ENCODE assay signal across 25 cellular contexts in genomic region chr15:82080774-82081173, GRCh38.
"Had no signal": no experiment of that assay in that cellular context is flagged by ENCODE, and none has a peak within 500 bp of the region (broad histone marks: within the 10 kb centered on the region; RNA-seq: fewer than 3 reads in every experiment).

No MANE protein-coding gene starts in this region.

- H3K4me2 ChIP-seq: neural progenitor cell had no signal

- H3K9ac ChIP-seq: neural progenitor cell had no signal

- ATAC-seq: naive thymus-derived CD4-positive, alpha-beta T cell; natural killer cell; pancreas; psoas muscle; right cardiac atrium; right lobe of liver; stimulated activated naive B cell treated with anti-CD40 and anti-IgM and Interleukin-4, amounts not matched to agents 10 μg/mL and 1 μg/mL and 100 μg/mL, for 72 hours had no signal

- H2AFZ ChIP-seq: neural progenitor cell had no signal

- DNase-seq: naive thymus-derived CD4-positive, alpha-beta T cell; natural killer cell; nucleus accumbens; pancreas; psoas muscle; right cardiac atrium; right lobe of liver; sigmoid colon; small intestine; stimulated activated CD4-positive, alpha-beta T cell treated with anti-CD3 and anti-CD28 coated beads, Interleukin-15, amount 100 ng/mL, for 24 hours; stimulated activated CD4-positive, alpha-beta T cell treated with anti-CD3 and anti-CD28 coated beads, Interleukin-2, amount 100 ng/mL, for 24 hours; stimulated activated CD4-positive, alpha-beta T cell treated with anti-CD3 and anti-CD28 coated beads, Interleukin-2, amount 100 ng/mL, for 48 hours; stimulated activated CD4-positive, alpha-beta T cell treated with anti-CD3 and anti-CD28 coated beads, Interleukin-4, amount 100 ng/mL, for 24 hours; stimulated activated naive B cell treated with anti-CD40 and anti-IgM and Interleukin-4, amounts not matched to agents 10 μg/mL and 1 μg/mL and 100 μg/mL, for 72 hours; stimulated activated naive CD4-positive, alpha-beta T cell treated with Interleukin-2 at 50 U/mL for 16 hours; stomach; thyroid gland; trophoblast cell; upper lobe of left lung had no signal

- H3K4me1 ChIP-seq: neural progenitor cell, pancreas, psoas muscle, right lobe of liver, sigmoid colon, stomach, thyroid gland, tibial nerve, upper lobe of left lung, vagina had no signal

- H3K36me3 ChIP-seq: neural progenitor cell, neutrophil, pancreas, right lobe of liver, sigmoid colon, stomach, thoracic aorta, thyroid gland, tibial nerve, upper lobe of left lung, vagina had no signal

- FAIRE-seq: pancreas, small intestine, urothelium cell line had no signal

- H3K27me3 ChIP-seq: neural progenitor cell, neutrophil, pancreas, right lobe of liver, sigmoid colon, thyroid gland, tibial nerve, upper lobe of left lung, vagina had no signal

- H3K9me3 ChIP-seq: neutrophil, pancreas, psoas muscle, right lobe of liver, sigmoid colon, stomach, thoracic aorta, thyroid gland, tibial nerve, upper lobe of left lung, vagina had no signal

- H3K4me3 ChIP-seq: neural progenitor cell, pancreas, psoas muscle, right lobe of liver, sigmoid colon, stomach, thoracic aorta, thyroid gland, tibial nerve, upper lobe of left lung, vagina had no signal

- H3K27ac ChIP-seq: neural progenitor cell, neutrophil, pancreas, psoas muscle, right lobe of liver, sigmoid colon, stomach, thoracic aorta, thyroid gland, tibial nerve, upper lobe of left lung, vagina had no signal
